Comparison of ENCODE assay signal across 10 cellular contexts in the genomic region with DNA sequence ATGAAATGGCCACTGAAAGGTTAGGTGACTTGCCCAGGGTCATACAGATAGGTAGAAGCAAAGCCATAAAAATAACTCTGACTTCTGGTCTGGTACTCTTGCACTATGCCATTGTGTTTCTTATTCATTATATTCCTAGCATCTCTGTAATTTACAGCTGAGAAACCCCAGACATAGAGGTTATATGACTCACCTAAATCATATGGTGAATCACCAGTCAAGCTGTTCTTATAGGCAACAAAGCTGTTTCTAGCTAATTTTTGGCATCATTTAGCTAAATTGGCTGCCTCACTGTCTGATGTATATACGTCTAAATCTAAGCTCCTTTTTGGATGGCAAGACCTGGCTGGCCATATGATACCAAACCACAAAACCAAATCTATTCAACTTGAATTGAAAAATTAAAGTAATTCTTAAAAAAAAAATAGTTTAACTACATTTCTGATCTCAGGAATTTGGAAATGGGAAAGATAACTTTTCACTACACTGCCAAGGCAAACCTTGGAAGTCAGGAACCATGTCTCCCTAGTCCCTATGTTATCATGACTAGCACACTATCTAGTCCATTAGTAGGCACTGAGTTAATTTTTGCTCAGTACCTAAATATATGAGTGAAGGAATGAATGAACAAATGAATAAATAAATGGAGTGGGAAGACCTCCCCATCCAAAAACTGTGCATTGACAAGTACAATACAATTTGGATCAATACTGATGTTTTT. TPM values are rescaled to one million over a fixed set of nuclear protein-coding genes. Genes with fewer than 3 reads are reported as not detected.
A peak's percentile ranks its signal among the peaks of the same experiment; 100 is the strongest.
DNase-seq lines count a peak whose midpoint lies in the region; ATAC-seq, FAIRE-seq and TF ChIP-seq lines count a peak whose summit lies in the region.
"Had no signal": no experiment of that assay in that cellular context is flagged by ENCODE, and none has a peak within 500 bp of the region (broad histone marks: within the 10 kb centered on the region; RNA-seq: fewer than 3 reads in every experiment).

No MANE protein-coding gene starts in this region.

- no peak for TF ChIP-seq RAD21 in K562 (CRISPR knock-in tag; conservative IDR thresholded peaks at IDR 0.05 in 1 of 2, IDR thresholded peaks at IDR 0.05 in 1 of 2)

- TF ChIP-seq CTCF in K562 (IDR thresholded peaks at IDR 0.05 in 2 of 3, conservative IDR thresholded peaks at IDR 0.05 in 1 of 3; ENCODE audit: insufficient read depth in 2 of 3, low read depth in 1 of 3, low read length in 3 of 3) (no peak), mucosa of descending colon (IDR thresholded peaks at IDR 0.05) (no peak), dorsolateral prefrontal cortex (IDR thresholded peaks at IDR 0.05 in 54 of 56, conservative IDR thresholded peaks at IDR 0.05 in 2 of 56; ENCODE audit: low read depth in 1 of 56, partially characterized antibody in 56 of 56) (no peak)

- H3K4me2 ChIP-seq in K562 (ENCODE audit: insufficient read depth, low read length): no peak overlapping the region

- POLR2A ChIA-PET in K562 (lab: Yijun Ruan, JAX): interaction anchor here (1.0 kb wide), 1 partner anchor 9 kb away, joined by 3 read pairs; no protein-coding TSS in a partner anchor

- no peak for ATAC-seq in K562
- peak; percentile 43 for ATAC-seq in mucosa of descending colon
- no peak for ATAC-seq in HG03175 (IDR thresholded peaks at IDR 0.05; ENCODE audit: unreplicated experiment)
- no peak for ATAC-seq in HG02981 (IDR thresholded peaks at IDR 0.05; ENCODE audit: unreplicated experiment)

- H3K4me3 ChIP-seq in K562 (no peak overlapping the region), mucosa of descending colon (no peak overlapping the region), dorsolateral prefrontal cortex (no peak overlapping the region)

- WGBS in K562 (ENCODE audit: insufficient coverage, low coverage, missing lambda C conversion rate): 7% methylated on average over 1 of the region's 1 CpG

- no peaks in the 10 kb centered on the region for H3K9me1 ChIP-seq in K562 (ENCODE audit: control insufficient read depth, insufficient read depth, low read length)

- no peaks in the 10 kb centered on the region for H3K36me3 ChIP-seq in K562 (ENCODE audit: control insufficient read depth, insufficient read depth, low read length)
- no peaks in the 10 kb centered on the region for H3K36me3 ChIP-seq in mucosa of descending colon (ENCODE audit: low read depth)

- no peaks in the 10 kb centered on the region for H4K20me1 ChIP-seq in K562 (replicated peaks; ENCODE audit: control insufficient read depth, insufficient read depth, low read length)

- H2AFZ ChIP-seq in K562 (ENCODE audit: low read depth, low read length): no peak overlapping the region

- intact Hi-C loops in K562 (cut with micrococcal nuclease) (no loop called here), mucosa of descending colon (cut with DNase I, micrococcal nuclease) (no loop called here), dorsolateral prefrontal cortex (cut with DNase I) (no loop called here)

- BruUV-seq in K562 (replicated peaks; lab: Mats Ljungman, UMichigan): no TSS peak

- peak; percentile 47 for DNase-seq in Daoy (ENCODE audit: low read depth)
- peak; percentile 54 for DNase-seq in LHCN-M2 (ENCODE audit: low read depth)
- no peak for DNase-seq in K562 (ENCODE audit: extremely low read depth in 1 of 4, low spot score in 3 of 4)
- no peak for DNase-seq in mucosa of descending colon
- no peak for DNase-seq in putamen (ENCODE audit: low spot score)
- no peak for DNase-seq in dorsolateral prefrontal cortex
- DNase-seq: GDM1, nephron progenitor cell had no signal

- H3K9ac ChIP-seq in K562 (ENCODE audit: insufficient read depth in 1 of 2, low read depth in 2 of 2, low read length in 2 of 2): no peak overlapping the region

- no peak for FAIRE-seq in K562 (lab: Jason Lieb, UNC)

- no peaks in the 10 kb centered on the region for H3K4me1 ChIP-seq in K562 (replicated peaks in 1 of 2; ENCODE audit: control insufficient read depth in 2 of 2, insufficient read depth in 2 of 2, low read length in 2 of 2)
- H3K4me1 ChIP-seq in mucosa of descending colon (ENCODE audit: low read depth): no peaks in the 10 kb centered on the region

- H3K9me3 ChIP-seq in K562 (replicated peaks; ENCODE audit: control insufficient read depth, insufficient read depth, low read depth, low read length): no peaks in the 10 kb centered on the region
- no peaks in the 10 kb centered on the region for H3K9me3 ChIP-seq in mucosa of descending colon

- H3K27me3 ChIP-seq in K562 (ENCODE audit: control insufficient read depth in 2 of 2, insufficient read depth in 2 of 2, low read length in 2 of 2) (no peaks in the 10 kb centered on the region; a peak in 1 of 5 replicates), dorsolateral prefrontal cortex (peaks cover 0 to 22% (median 0%) of the 10 kb centered on the region in 45 donors)

- no peak for TF ChIP-seq POLR2A in K562 (conservative IDR thresholded peaks at IDR 0.05)

- in situ Hi-C loops in K562 (cut with MboI): no loop called here

- no peak for TF ChIP-seq EP300 in K562 (IDR thresholded peaks at IDR 0.05; ENCODE audit: low read length)

- H3K27ac ChIP-seq in K562 (ENCODE audit: extremely low read depth, low read depth, low read length) (no peak overlapping the region), dorsolateral prefrontal cortex (no peak overlapping the region)

- CTCF ChIA-PET in K562 (lab: Yijun Ruan, JAX; ENCODE audit: low intra/inter-chr PET ratio): no interaction called here

- H3K79me2 ChIP-seq in K562 (ENCODE audit: control insufficient read depth, insufficient read depth, low read length): no peaks in the 10 kb centered on the region

TF ChIP-seq in K562, 482 proteins besides CTCF, POLR2A, EP300 and RAD21 (continues in another document):
- TF ChIP-seq, protein P1, sequence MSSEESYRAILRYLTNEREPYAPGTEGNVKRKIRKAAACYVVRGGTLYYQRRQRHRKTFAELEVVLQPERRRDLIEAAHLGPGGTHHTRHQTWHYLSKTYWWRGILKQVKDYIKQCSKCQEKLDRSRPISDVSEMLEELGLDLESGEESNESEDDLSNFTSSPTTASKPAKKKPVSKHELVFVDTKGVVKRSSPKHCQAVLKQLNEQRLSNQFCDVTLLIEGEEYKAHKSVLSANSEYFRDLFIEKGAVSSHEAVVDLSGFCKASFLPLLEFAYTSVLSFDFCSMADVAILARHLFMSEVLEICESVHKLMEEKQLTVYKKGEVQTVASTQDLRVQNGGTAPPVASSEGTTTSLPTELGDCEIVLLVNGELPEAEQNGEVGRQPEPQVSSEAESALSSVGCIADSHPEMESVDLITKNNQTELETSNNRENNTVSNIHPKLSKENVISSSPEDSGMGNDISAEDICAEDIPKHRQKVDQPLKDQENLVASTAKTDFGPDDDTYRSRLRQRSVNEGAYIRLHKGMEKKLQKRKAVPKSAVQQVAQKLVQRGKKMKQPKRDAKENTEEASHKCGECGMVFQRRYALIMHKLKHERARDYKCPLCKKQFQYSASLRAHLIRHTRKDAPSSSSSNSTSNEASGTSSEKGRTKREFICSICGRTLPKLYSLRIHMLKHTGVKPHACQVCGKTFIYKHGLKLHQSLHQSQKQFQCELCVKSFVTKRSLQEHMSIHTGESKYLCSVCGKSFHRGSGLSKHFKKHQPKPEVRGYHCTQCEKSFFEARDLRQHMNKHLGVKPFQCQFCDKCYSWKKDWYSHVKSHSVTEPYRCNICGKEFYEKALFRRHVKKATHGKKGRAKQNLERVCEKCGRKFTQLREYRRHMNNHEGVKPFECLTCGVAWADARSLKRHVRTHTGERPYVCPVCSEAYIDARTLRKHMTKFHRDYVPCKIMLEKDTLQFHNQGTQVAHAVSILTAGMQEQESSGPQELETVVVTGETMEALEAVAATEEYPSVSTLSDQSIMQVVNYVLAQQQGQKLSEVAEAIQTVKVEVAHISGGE (CRISPR knock-in tag; IDR thresholded peaks at IDR 0.05): no peak
- peak; percentile 64 for TF ChIP-seq FOSL1 (tag; conservative IDR thresholded peaks at IDR 0.05)
- TF ChIP-seq POLR2B (IDR thresholded peaks at IDR 0.05; ENCODE audit: low read depth, partially characterized antibody): no peak
- TF ChIP-seq, protein P2, sequence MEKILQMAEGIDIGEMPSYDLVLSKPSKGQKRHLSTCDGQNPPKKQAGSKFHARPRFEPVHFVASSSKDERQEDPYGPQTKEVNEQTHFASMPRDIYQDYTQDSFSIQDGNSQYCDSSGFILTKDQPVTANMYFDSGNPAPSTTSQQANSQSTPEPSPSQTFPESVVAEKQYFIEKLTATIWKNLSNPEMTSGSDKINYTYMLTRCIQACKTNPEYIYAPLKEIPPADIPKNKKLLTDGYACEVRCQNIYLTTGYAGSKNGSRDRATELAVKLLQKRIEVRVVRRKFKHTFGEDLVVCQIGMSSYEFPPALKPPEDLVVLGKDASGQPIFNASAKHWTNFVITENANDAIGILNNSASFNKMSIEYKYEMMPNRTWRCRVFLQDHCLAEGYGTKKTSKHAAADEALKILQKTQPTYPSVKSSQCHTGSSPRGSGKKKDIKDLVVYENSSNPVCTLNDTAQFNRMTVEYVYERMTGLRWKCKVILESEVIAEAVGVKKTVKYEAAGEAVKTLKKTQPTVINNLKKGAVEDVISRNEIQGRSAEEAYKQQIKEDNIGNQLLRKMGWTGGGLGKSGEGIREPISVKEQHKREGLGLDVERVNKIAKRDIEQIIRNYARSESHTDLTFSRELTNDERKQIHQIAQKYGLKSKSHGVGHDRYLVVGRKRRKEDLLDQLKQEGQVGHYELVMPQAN (IDR thresholded peaks at IDR 0.05; ENCODE audit: borderline replicate concordance): no peak

RNA-seq across cellular contexts. Expression of a gene that starts 41.3 kb away (rescaled TPM):
- 74.1 and 84.6 TPM in 2 replicates for total RNA-seq in Daoy (2014; rRNA removed; shearing (Covaris generic))
- 45.8 and 90.4 TPM in 2 replicates for total RNA-seq in LHCN-M2 (2014; rRNA removed)
- 10.9 TPM for polyA plus RNA-seq in LHCN-M2 (2012)
- 30.7 and 160 TPM in 2 replicates for total RNA-seq in K562 (2011; cell fraction: chromatin; rRNA removed; ENCODE audit: low replicate concordance)
- total RNA-seq in K562 (2011; cell fraction: nucleolus; rRNA removed): 13.2 and 20.4 TPM in 2 replicates
- 39.8 and 40.3 TPM in 2 replicates for total RNA-seq in K562 (2011; cell fraction: nucleoplasm; rRNA removed)
- total RNA-seq in K562 (2014; rRNA removed): 67.7 and 108 TPM in 2 replicates
- 133 and 167 TPM in 2 replicates for total RNA-seq in K562 (2014; rRNA removed; fragmentation: Illumina TruSeq; extraction: Trizol)
- total RNA-seq in K562 (2015; rRNA removed; fragmentation: Illumina TruSeq; extraction: Trizol): 104 and 110 TPM in 2 replicates
- total RNA-seq in K562 (2021): 86.3 and 90.1 TPM in 2 replicates
- polyA plus RNA-seq in K562 (2011; rRNA removed): 67.7 and 95.1 TPM in 2 replicates
- 12.8 and 30.4 TPM in 2 replicates for polyA plus RNA-seq in K562 (2011; cell fraction: cytosol; rRNA removed)
- 19.9 and 29.6 TPM in 2 replicates for polyA plus RNA-seq in K562 (2011; cell fraction: nucleus; rRNA removed)
- 63.3 and 65.9 TPM in 2 replicates for polyA plus RNA-seq in K562 (2012)
- 76.2 and 87.9 TPM in 2 replicates for polyA plus RNA-seq in K562 (2014; fragmentation: Illumina TruSeq; extraction: Trizol)
- polyA plus RNA-seq in K562 (2014; fragmentation: Nextera tagmentation; extraction: Ambion mirVana): 10 to 100 TPM; 40.3 to 60.0 TPM
- 44.8 and 48.5 TPM in 2 replicates for polyA plus RNA-seq in K562 (2014; rRNA removed)
- 345 and 420 TPM in 2 replicates for polyA minus RNA-seq in K562 (2011; rRNA and poly(A)+ RNA removed)
- 88.5 and 108 TPM in 2 replicates for polyA minus RNA-seq in K562 (2011; cell fraction: cytosol; rRNA and poly(A)+ RNA removed)
- 37.7 and 70.4 TPM in 2 replicates for polyA minus RNA-seq in K562 (2011; cell fraction: nucleus; rRNA and poly(A)+ RNA removed)
- 10 to 100 TPM; 60.2 to 91.1 (median 69.5) TPM for total RNA-seq in mucosa of descending colon
- 10 to 100 TPM; 38.8 to 81.8 (median 55.5) TPM for total RNA-seq in dorsolateral prefrontal cortex

Comparison
In these comparisons a context has a peak if more than half of its experiments do, and no peak if none do; other contexts are left out.
1. DNase-seq: peak in Daoy (single experiment) and LHCN-M2 (single experiment); none in K562 (0 of 4), mucosa of descending colon (0 of 3), putamen (single experiment) and dorsolateral prefrontal cortex (0 of 10).